Comparison of ENCODE assay signal across 27 cellular contexts in genomic region chr7:92044148-92044547, GRCh38.
DNase-seq lines count a peak whose midpoint lies in the region; ATAC-seq, FAIRE-seq and TF ChIP-seq lines count a peak whose summit lies in the region.
"Had no signal": no experiment of that assay in that cellular context is flagged by ENCODE, and none has a peak within 500 bp of the region (broad histone marks: within the 10 kb centered on the region; RNA-seq: fewer than 3 reads in every experiment).

No MANE protein-coding gene starts in this region.

- H3K36me3 Mint-ChIP-seq in naive thymus-derived CD4-positive, alpha-beta T cell, result peaks cover 0 to 56% (median 25%) of the 10 kb centered on the region in 5 donors
- H3K36me3 Mint-ChIP-seq in T-cell, result peaks cover 53% of the 10 kb centered on the region
- peaks cover 89% of the 10 kb centered on the region for H3K36me3 Mint-ChIP-seq in stimulated activated effector memory CD8-positive, alpha-beta T cell treated with anti-CD3 and anti-CD28 coated beads, Interleukin-12 subunit alpha, Interleukin-12 subunit beta, amount 100 ng/mL, for 72 hours

- H3K36me3 ChIP-seq in HEK293 (ENCODE audit: control insufficient read depth in 2 of 2, insufficient read depth in 1 of 2, low read length in 2 of 2) (peaks cover 35 to 41% of the 10 kb centered on the region in 2 experiments), K562 (ENCODE audit: control insufficient read depth, insufficient read depth, low read length) (peaks cover 47% of the 10 kb centered on the region), sigmoid colon (peaks cover 9 to 74% (median 14%) of the 10 kb centered on the region in 4 donors)
- H3K36me3 ChIP-seq in naive thymus-derived CD4-positive, alpha-beta T cell (ENCODE audit: control insufficient read depth in 2 of 3, insufficient read depth in 3 of 3, low read length in 3 of 3), result peaks cover 0 to 39% (median 0%) of the 10 kb centered on the region in 3 experiments

- H3K4me1 Mint-ChIP-seq in naive thymus-derived CD4-positive, alpha-beta T cell, result no peaks in the 10 kb centered on the region
- H3K4me1 Mint-ChIP-seq in T-cell, result no peaks in the 10 kb centered on the region
- no peaks in the 10 kb centered on the region for H3K4me1 Mint-ChIP-seq in stimulated activated effector memory CD8-positive, alpha-beta T cell treated with anti-CD3 and anti-CD28 coated beads, Interleukin-12 subunit alpha, Interleukin-12 subunit beta, amount 100 ng/mL, for 72 hours
- H3K4me1 Mint-ChIP-seq: activated CD4-positive, alpha-beta T cell treated with anti-CD3 and anti-CD28 coated beads for 36 hours; memory B cell; stimulated activated naive CD8-positive, alpha-beta T cell treated with anti-CD3 and anti-CD28 coated beads, Interleukin-15, amount 100 ng/mL, for 72 hours had no signal

- peaks cover 0 to under 1% (median 0%) of the 10 kb centered on the region in 11 donors for H3K9me3 Mint-ChIP-seq in naive thymus-derived CD4-positive, alpha-beta T cell
- no peaks in the 10 kb centered on the region for H3K9me3 Mint-ChIP-seq in T-cell
- no peaks in the 10 kb centered on the region for H3K9me3 Mint-ChIP-seq in stimulated activated effector memory CD8-positive, alpha-beta T cell treated with anti-CD3 and anti-CD28 coated beads, Interleukin-12 subunit alpha, Interleukin-12 subunit beta, amount 100 ng/mL, for 72 hours
- H3K9me3 Mint-ChIP-seq: CD4-positive, alpha-beta T cell; memory B cell; stimulated activated naive CD8-positive, alpha-beta T cell treated with anti-CD3 and anti-CD28 coated beads, Interleukin-15, amount 100 ng/mL, for 72 hours; T-helper 1 cell treated with Interleukin-12 subunit alpha and Interleukin-12 subunit beta and Interleukin-4 antibody, amounts not matched to agents 30 μg/mL and 1 μg/mL, for 36 hours had no signal

- H3K27ac ChIP-seq in HEK293 (ENCODE audit: extremely low read depth, low read depth, low read length) (no peak overlapping the region), K562 (ENCODE audit: extremely low read depth, low read depth, low read length) (peak overlapping the region; percentile 36; the same call in 1 of the 3 replicates), sigmoid colon (peak overlapping the region; percentile 4 to 75 (median 34))
- no peak overlapping the region for H3K27ac ChIP-seq in naive thymus-derived CD4-positive, alpha-beta T cell (ENCODE audit: low read depth, low read length)
- H3K27ac ChIP-seq: brain microvascular endothelial cell, HL-60 had no signal

- ATAC-seq in K562 (no peak), GM21717 (IDR thresholded peaks at IDR 0.05; ENCODE audit: unreplicated experiment) (no peak), T-cell (replicated peaks in 1 of 4) (no peak)
- ATAC-seq in naive thymus-derived CD4-positive, alpha-beta T cell, result no peak
- ATAC-seq in stimulated activated effector memory CD8-positive, alpha-beta T cell treated with anti-CD3 and anti-CD28 coated beads, Interleukin-12 subunit alpha, Interleukin-12 subunit beta, amount 100 ng/mL, for 72 hours, result no peak
- ATAC-seq: activated CD4-positive, alpha-beta T cell treated with anti-CD3 and anti-CD28 coated beads for 36 hours; Panc1; stimulated activated naive CD8-positive, alpha-beta T cell treated with anti-CD3 and anti-CD28 coated beads, Interleukin-15, amount 100 ng/mL, for 72 hours had no signal

- H4K20me1 ChIP-seq in K562 (replicated peaks; ENCODE audit: control insufficient read depth, insufficient read depth, low read length), result no peaks in the 10 kb centered on the region

- no peaks in the 10 kb centered on the region for H3K9me1 ChIP-seq in K562 (ENCODE audit: control insufficient read depth, insufficient read depth, low read length)

- TF ChIP-seq EP300 in K562 (IDR thresholded peaks at IDR 0.05; ENCODE audit: low read length) (no peak), sigmoid colon (IDR thresholded peaks at IDR 0.05) (no peak)

- POLR2A ChIA-PET in HEK293 (lab: Yijun Ruan, JAX), result no interaction called here
- POLR2A ChIA-PET in K562 (lab: Yijun Ruan, JAX), result interaction anchor here (1.1 kb wide), 1 partner anchor 17 kb away, joined by 3 read pairs; no protein-coding TSS in a partner anchor
- POLR2A ChIA-PET in naive thymus-derived CD4-positive, alpha-beta T cell (lab: Charles Lee), result no interaction called here
- POLR2A ChIA-PET in T-cell (lab: Charles Lee), result interaction anchor here (0.6 to 0.7 kb wide), 3 partner anchors 12 to 41 kb away, joined by 3 to 4 read pairs (median 3); no protein-coding TSS in a partner anchor

- no peak for TF ChIP-seq POLR2A in K562 (conservative IDR thresholded peaks at IDR 0.05)
- TF ChIP-seq POLR2A in sigmoid colon (IDR thresholded peaks at IDR 0.05), result no peak

- WGBS in K562 (ENCODE audit: insufficient coverage, low coverage, missing lambda C conversion rate), result 55% methylated on average over 3 of the region's 3 CpGs
- WGBS in sigmoid colon, 2 donors, result 17 to 42% methylated on average over 3 of the region's 3 CpGs

- no peak overlapping the region for H2AFZ ChIP-seq in K562 (ENCODE audit: low read depth, low read length)

- H3K9me3 ChIP-seq in HEK293 (ENCODE audit: control insufficient read depth, insufficient read depth, low read depth, low read length) (no peaks in the 10 kb centered on the region), K562 (replicated peaks; ENCODE audit: control insufficient read depth, insufficient read depth, low read depth, low read length) (no peaks in the 10 kb centered on the region), sigmoid colon (no peaks in the 10 kb centered on the region)
- H3K9me3 ChIP-seq in naive thymus-derived CD4-positive, alpha-beta T cell (ENCODE audit: control insufficient read depth in 2 of 3, low read length in 3 of 3), result no peaks in the 10 kb centered on the region

- no peaks in the 10 kb centered on the region for H3K79me2 ChIP-seq in K562 (ENCODE audit: control insufficient read depth, insufficient read depth, low read length)

- no peaks in the 10 kb centered on the region for H3K27me3 Mint-ChIP-seq in naive thymus-derived CD4-positive, alpha-beta T cell
- no peaks in the 10 kb centered on the region for H3K27me3 Mint-ChIP-seq in T-cell
- H3K27me3 Mint-ChIP-seq: activated CD4-positive, alpha-beta T cell treated with anti-CD3 and anti-CD28 coated beads for 36 hours; CD4-positive, alpha-beta T cell; memory B cell; stimulated activated naive CD8-positive, alpha-beta T cell treated with anti-CD3 and anti-CD28 coated beads, Interleukin-15, amount 100 ng/mL, for 72 hours had no signal

- intact Hi-C loops in K562 (cut with micrococcal nuclease) (no loop called here), sigmoid colon (cut with DNase I) (loop anchor here (5.0 to 10.0 kb wide), 2 partner anchors 33 to 159 kb away; partner anchors contain the start of gene MTERF1)
- intact Hi-C loops in naive thymus-derived CD4-positive, alpha-beta T cell (cut with micrococcal nuclease), result no loop called here

- BruUV-seq in K562 (replicated peaks; lab: Mats Ljungman, UMichigan), result no TSS peak

- TF ChIP-seq CTCF in HEK293 (tag by site-specific recombination; IDR thresholded peaks at IDR 0.05) (no peak), K562 (IDR thresholded peaks at IDR 0.05 in 2 of 3, conservative IDR thresholded peaks at IDR 0.05 in 1 of 3; ENCODE audit: insufficient read depth in 2 of 3, low read depth in 1 of 3, low read length in 3 of 3) (no peak), sigmoid colon (IDR thresholded peaks at IDR 0.05) (no peak)

- in situ Hi-C loops in K562 (cut with MboI), result no loop called here

- H3K27ac Mint-ChIP-seq in naive thymus-derived CD4-positive, alpha-beta T cell, result no peak overlapping the region
- H3K27ac Mint-ChIP-seq in T-cell, result no peak overlapping the region
- no peak overlapping the region for H3K27ac Mint-ChIP-seq in stimulated activated effector memory CD8-positive, alpha-beta T cell treated with anti-CD3 and anti-CD28 coated beads, Interleukin-12 subunit alpha, Interleukin-12 subunit beta, amount 100 ng/mL, for 72 hours
- H3K27ac Mint-ChIP-seq: activated CD4-positive, alpha-beta T cell treated with anti-CD3 and anti-CD28 coated beads for 36 hours; CD4-positive, alpha-beta T cell; memory B cell; T-helper 1 cell treated with Interleukin-12 subunit alpha and Interleukin-12 subunit beta and Interleukin-4 antibody, amounts not matched to agents 30 μg/mL and 1 μg/mL, for 36 hours had no signal

- DNase-seq in K562 (ENCODE audit: extremely low read depth in 1 of 4, low spot score in 3 of 4) (no peak), left kidney (ENCODE audit: low read depth, low spot score) (peak; percentile 11), sigmoid colon (no peak), T-cell (no peak)
- DNase-seq in naive thymus-derived CD4-positive, alpha-beta T cell, result no peak
- no peak for DNase-seq in stimulated activated effector memory CD8-positive, alpha-beta T cell treated with anti-CD3 and anti-CD28 coated beads, Interleukin-12 subunit alpha, Interleukin-12 subunit beta, amount 100 ng/mL, for 72 hours (ENCODE audit: low spot score in 2 of 2)
- DNase-seq: activated CD4-positive, alpha-beta T cell treated with anti-CD3 and anti-CD28 coated beads for 36 hours; activated CD8-positive, alpha-beta memory T cell treated with anti-CD3 and anti-CD28 coated beads for 24 hours; activated gamma-delta T cell treated with Interleukin-2 at 50 U/mL for 16 hours; activated T-cell treated with anti-CD3 and anti-CD28 coated beads, Interleukin-2, amount 50 U/mL, for 1 hour; brain microvascular endothelial cell; CD4-positive, alpha-beta T cell; cortex of kidney; kidney glomerular epithelial cell; NCI-H1092 treated with DMSO at 0.1 percent for 48 hours; NCI-H187 treated with DMSO at 0.1 percent for 48 hours; nucleus accumbens; stimulated activated naive CD8-positive, alpha-beta T cell treated with anti-CD3 and anti-CD28 coated beads, Interleukin-15, amount 100 ng/mL, for 72 hours; trophoblast cell had no signal

- peaks cover 7% of the 10 kb centered on the region for H3K4me1 ChIP-seq in HEK293 (ENCODE audit: control insufficient read depth, insufficient read depth, low read length)
- H3K4me1 ChIP-seq in K562 (replicated peaks in 1 of 2; ENCODE audit: control insufficient read depth in 2 of 2, insufficient read depth in 2 of 2, low read length in 2 of 2), result peaks cover 0 to 8% of the 10 kb centered on the region in 2 experiments; a peak in 2 of 5 replicates
- H3K4me1 ChIP-seq in sigmoid colon, result peaks cover 0 to 13% (median 10%) of the 10 kb centered on the region in 4 donors
- H3K4me1 ChIP-seq in naive thymus-derived CD4-positive, alpha-beta T cell (ENCODE audit: control insufficient read depth in 2 of 2, insufficient read depth in 2 of 2, low read length in 2 of 2), result no peaks in the 10 kb centered on the region

- H3K4me3 Mint-ChIP-seq in naive thymus-derived CD4-positive, alpha-beta T cell, result no peak overlapping the region
- H3K4me3 Mint-ChIP-seq in T-cell, result no peak overlapping the region
- H3K4me3 Mint-ChIP-seq in stimulated activated effector memory CD8-positive, alpha-beta T cell treated with anti-CD3 and anti-CD28 coated beads, Interleukin-12 subunit alpha, Interleukin-12 subunit beta, amount 100 ng/mL, for 72 hours, result no peak overlapping the region
- H3K4me3 Mint-ChIP-seq: activated CD4-positive, alpha-beta T cell treated with anti-CD3 and anti-CD28 coated beads for 36 hours; CD4-positive, alpha-beta T cell; memory B cell; stimulated activated naive CD8-positive, alpha-beta T cell treated with anti-CD3 and anti-CD28 coated beads, Interleukin-15, amount 100 ng/mL, for 72 hours; T-helper 1 cell treated with Interleukin-12 subunit alpha and Interleukin-12 subunit beta and Interleukin-4 antibody, amounts not matched to agents 30 μg/mL and 1 μg/mL, for 36 hours had no signal

- no peak overlapping the region for H3K4me3 ChIP-seq in HEK293 (ENCODE audit: low read depth, low read length)
- no peak overlapping the region for H3K4me3 ChIP-seq in K562
- H3K4me3 ChIP-seq in sigmoid colon, result no peak overlapping the region
- H3K4me3 ChIP-seq in naive thymus-derived CD4-positive, alpha-beta T cell (ENCODE audit: low read length), result no peak overlapping the region

- H3K27me3 ChIP-seq in K562 (ENCODE audit: control insufficient read depth in 2 of 2, insufficient read depth in 2 of 2, low read length in 2 of 2), result no peaks in the 10 kb centered on the region
- no peaks in the 10 kb centered on the region for H3K27me3 ChIP-seq in sigmoid colon
- H3K27me3 ChIP-seq in naive thymus-derived CD4-positive, alpha-beta T cell (ENCODE audit: control insufficient read depth in 2 of 2, insufficient read depth in 2 of 2, low read length in 2 of 2), result no peaks in the 10 kb centered on the region
- H3K27me3 ChIP-seq: brain microvascular endothelial cell had no signal

- no peak for TF ChIP-seq RAD21 in K562 (CRISPR knock-in tag; conservative IDR thresholded peaks at IDR 0.05 in 1 of 2, IDR thresholded peaks at IDR 0.05 in 1 of 2)

- no peak overlapping the region for H3K9ac ChIP-seq in K562 (ENCODE audit: insufficient read depth in 1 of 2, low read depth in 2 of 2, low read length in 2 of 2)

- no peak for FAIRE-seq in K562 (lab: Jason Lieb, UNC)
- FAIRE-seq: endometrium, H54 had no signal

- CTCF ChIA-PET in HEK293 (lab: Yijun Ruan, JAX) (interaction anchor here (0.7 to 1.0 kb wide), 2 partner anchors 26 to 164 kb away, joined by 3 read pairs; no protein-coding TSS in a partner anchor), K562 (lab: Yijun Ruan, JAX; ENCODE audit: low intra/inter-chr PET ratio) (no interaction called here), T-cell (lab: Charles Lee) (no interaction called here)
- CTCF ChIA-PET in naive thymus-derived CD4-positive, alpha-beta T cell (lab: Charles Lee), result no interaction called here

- no peak overlapping the region for H3K4me2 ChIP-seq in K562 (ENCODE audit: insufficient read depth, low read length)

Comparison
In these comparisons a context has a peak if more than half of its experiments do, and no peak if none do; other contexts are left out.
1. H3K27ac ChIP-seq: peak in K562 (single experiment) and sigmoid colon (4 of 4); none in HEK293 (single experiment) and naive thymus-derived CD4-positive, alpha-beta T cell (single experiment).
2. POLR2A ChIA-PET loops: an anchor here in K562 (1.1 kb wide) and T-cell (0.6 to 0.7 kb wide); none called in HEK293 and naive thymus-derived CD4-positive, alpha-beta T cell.